Comparison of ENCODE assay signal across 1 cellular context in the genomic region with DNA sequence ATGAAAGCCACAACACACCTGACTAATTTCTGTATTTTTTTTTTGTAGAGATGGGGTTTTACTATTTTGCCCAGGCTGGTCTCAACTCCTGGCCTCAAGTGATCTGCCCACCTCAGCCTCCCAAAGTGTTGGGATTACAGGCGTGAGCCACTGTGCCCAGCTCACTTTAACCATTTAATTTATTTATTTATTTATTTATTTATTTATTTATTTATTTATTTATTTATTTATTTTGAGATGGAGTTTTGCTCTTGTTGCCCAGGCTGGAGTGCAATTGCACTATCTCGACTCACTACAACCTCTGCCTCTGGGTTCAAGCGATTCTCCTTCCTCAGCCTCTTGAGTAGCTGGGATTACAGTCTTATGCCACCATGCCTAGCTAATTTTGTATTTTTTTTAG.
TF ChIP-seq lines count a peak whose summit lies in the region.

No MANE protein-coding gene starts in this region.

TF ChIP-seq in HEK293, 187 proteins besides CTCF, POLR2A, EP300 and RAD21 (continued from another document):
- TF ChIP-seq ZNF580 (tag by site-specific recombination; IDR thresholded peaks at IDR 0.05) (0 out of 2 replicates have a peak, but pooled peaks have one; percentile 12), ZNF623 (tag by site-specific recombination; IDR thresholded peaks at IDR 0.05) (peak; percentile 75), ZNF629 (tag by site-specific recombination; IDR thresholded peaks at IDR 0.05) (0 out of 2 replicates have a peak, but pooled peaks have one; percentile 26), ZBTB11 (tag by site-specific recombination; conservative IDR thresholded peaks at IDR 0.05; ENCODE audit: low read depth) (peak; percentile 66), ZNF558 (tag by site-specific recombination; IDR thresholded peaks at IDR 0.05) (peak; percentile 68; the same call in 1 of the 2 replicates), REST (tag by site-specific recombination; IDR thresholded peaks at IDR 0.05) (peak; percentile 65), ZNF140 (tag by site-specific recombination; IDR thresholded peaks at IDR 0.05) (peak; percentile 73), ZNF664 (tag by site-specific recombination; IDR thresholded peaks at IDR 0.05) (0 out of 2 replicates have a peak, but pooled peaks have one; percentile 60), ZBTB8A (tag by site-specific recombination; IDR thresholded peaks at IDR 0.05) (peak; percentile 72), ZFP37 (tag by site-specific recombination; IDR thresholded peaks at IDR 0.05) (0 out of 2 replicates have a peak, but pooled peaks have one; percentile 30), ZNF138 (tag by site-specific recombination; IDR thresholded peaks at IDR 0.05; ENCODE audit: borderline replicate concordance) (0 out of 2 replicates have a peak, but pooled peaks have one; percentile 36), ZNF202 (tag by site-specific recombination; IDR thresholded peaks at IDR 0.05; ENCODE audit: borderline replicate concordance) (peak; percentile 87; the same call in 1 of the 2 replicates), ZNF223 (tag by site-specific recombination; IDR thresholded peaks at IDR 0.05) (0 out of 2 replicates have a peak, but pooled peaks have one; percentile 21), ZNF555 (tag by site-specific recombination; conservative IDR thresholded peaks at IDR 0.05) (peak; percentile 77), ZNF354C (tag by site-specific recombination; IDR thresholded peaks at IDR 0.05; ENCODE audit: borderline replicate concordance, low read depth) (0 out of 2 replicates have a peak, but pooled peaks have one; percentile 64), ZNF654 (tag by site-specific recombination; IDR thresholded peaks at IDR 0.05; ENCODE audit: low read depth) (peak; percentile 37), ZNF394 (tag by site-specific recombination; IDR thresholded peaks at IDR 0.05; ENCODE audit: borderline replicate concordance) (peak; percentile 97), ZNF266 (tag by site-specific recombination; IDR thresholded peaks at IDR 0.05; ENCODE audit: low read depth) (peak; percentile 59), ZNF791 (tag by site-specific recombination; IDR thresholded peaks at IDR 0.05) (0 out of 2 replicates have a peak, but pooled peaks have one; percentile 14), ZNF433 (tag by site-specific recombination; IDR thresholded peaks at IDR 0.05; ENCODE audit: low read depth) (peak; percentile 57; the same call in 1 of the 2 replicates), ZXDB (tag by site-specific recombination; IDR thresholded peaks at IDR 0.05) (peak; percentile 48; the same call in 1 of the 2 replicates)
